Comparison of ENCODE assay signal across 19 cellular contexts in the genomic region with DNA sequence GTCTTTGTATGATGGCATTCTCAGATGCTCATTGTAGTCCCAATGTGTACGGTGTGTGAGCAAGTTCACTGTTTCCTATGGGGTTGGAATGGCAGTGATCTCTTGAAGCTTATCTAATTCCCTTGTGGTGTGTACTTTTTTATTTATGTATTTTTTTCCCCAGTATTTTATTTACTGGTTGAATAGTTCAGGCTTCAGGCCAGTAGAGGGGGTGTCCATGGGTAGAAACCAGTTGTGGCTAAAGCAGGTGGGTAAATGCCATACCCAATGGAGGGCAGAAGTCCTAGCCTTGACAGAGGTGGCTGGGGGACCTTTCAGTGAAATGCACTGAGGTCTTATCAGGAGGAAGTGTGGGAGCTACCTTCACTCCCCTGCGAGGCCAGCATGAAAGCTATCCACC.
DNase-seq lines count a peak whose midpoint lies in the region; ATAC-seq and TF ChIP-seq lines count a peak whose summit lies in the region.
"Had no signal": no experiment of that assay in that cellular context is flagged by ENCODE, and none has a peak within 500 bp of the region (broad histone marks: within the 10 kb centered on the region; RNA-seq: fewer than 3 reads in every experiment).

No MANE protein-coding gene starts in this region.

- H3K4me1 ChIP-seq in mammary epithelial cell (ENCODE audit: insufficient read depth, low read length) (peaks cover 12% of the 10 kb centered on the region), A673 (ENCODE audit: insufficient read depth, low read length, poor library complexity, severe bottlenecking) (no peaks in the 10 kb centered on the region)
- H3K4me1 ChIP-seq: BLaER1, SJSA1 had no signal

- H3K4me3 Mint-ChIP-seq in MCF 10A (ENCODE audit: unreplicated experiment) = no peak overlapping the region
- H3K4me3 Mint-ChIP-seq in effector memory CD8-positive, alpha-beta T cell = no peak overlapping the region

- dilution Hi-C loops in mammary epithelial cell (cut with HindIII; ENCODE audit: low sequenced_read_pairs) = no loop called here

- in situ Hi-C loops in mammary epithelial cell (cut with MboI; ENCODE audit: low sequenced_read_pairs in 2 of 2) = loop anchor here in 1 of 2 donors (25.0 kb wide), 1 partner anchor 704 kb away; no protein-coding TSS in a partner anchor

- intact Hi-C loops in MCF 10A (cut with micrococcal nuclease) (no loop called here), mammary epithelial cell (cut with micrococcal nuclease) (no loop called here), A673 (cut with micrococcal nuclease; ENCODE audit: unreplicated experiment) (no loop called here)

- TF ChIP-seq CTCF in MCF 10A (IDR thresholded peaks at IDR 0.05; ENCODE audit: unreplicated experiment) (no peak), mammary epithelial cell (conservative IDR thresholded peaks at IDR 0.05 in 1 of 2, IDR thresholded peaks at IDR 0.05 in 1 of 2; ENCODE audit: extremely low read depth in 1 of 2, insufficient read depth in 1 of 2, low read depth in 1 of 2, low read length in 2 of 2) (no peak), LNCaP clone FGC (IDR thresholded peaks at IDR 0.05; ENCODE audit: control insufficient read depth, extremely low read depth, insufficient read depth) (no peak), A673 (conservative IDR thresholded peaks at IDR 0.05; ENCODE audit: low read depth, low read length) (no peak)

- H3K36me3 Mint-ChIP-seq in MCF 10A (ENCODE audit: insufficient read depth, unreplicated experiment) = no peaks in the 10 kb centered on the region
- peaks cover 4% of the 10 kb centered on the region for H3K36me3 Mint-ChIP-seq in effector memory CD8-positive, alpha-beta T cell (ENCODE audit: insufficient read depth)
- H3K36me3 Mint-ChIP-seq: CD8-positive, alpha-beta memory T cell had no signal

- H3K27me3 ChIP-seq in mammary epithelial cell (ENCODE audit: insufficient read depth, low read length) (no peaks in the 10 kb centered on the region), A673 (replicated peaks; ENCODE audit: insufficient read depth, low read depth, low read length, poor library complexity) (no peaks in the 10 kb centered on the region)
- H3K27me3 ChIP-seq: BLaER1, SJSA1 had no signal

- no peaks in the 10 kb centered on the region for H4K20me1 ChIP-seq in mammary epithelial cell (ENCODE audit: insufficient read depth, low read length)
- H4K20me1 ChIP-seq: BLaER1 had no signal

- WGBS in mammary epithelial cell (ENCODE audit: low coverage, missing lambda C conversion rate) = 96% methylated on average over 2 of the region's 2 CpGs

- POLR2A ChIA-PET in MCF 10A (lab: Yijun Ruan, JAX) (interaction anchor here (0.9 kb wide), 1 partner anchor 31 kb away, joined by 3 read pairs; no protein-coding TSS in a partner anchor), A673 (lab: Charles Lee; ENCODE audit: low non-redundant PET) (interaction anchor here (0.6 kb wide), 1 partner anchor 684 kb away, joined by 3 read pairs; no protein-coding TSS in a partner anchor)

- no peaks in the 10 kb centered on the region for H3K9me3 Mint-ChIP-seq in MCF 10A (ENCODE audit: unreplicated experiment)
- H3K9me3 Mint-ChIP-seq in effector memory CD8-positive, alpha-beta T cell = no peaks in the 10 kb centered on the region

- H3K36me3 ChIP-seq in mammary epithelial cell (ENCODE audit: insufficient read depth, low read length) = no peaks in the 10 kb centered on the region
- no peaks in the 10 kb centered on the region for H3K36me3 ChIP-seq in A673 (ENCODE audit: insufficient read depth, low read length, poor library complexity, severe bottlenecking)
- H3K36me3 ChIP-seq: BLaER1, HAP-1, SJSA1 had no signal

- no peak overlapping the region for H3K4me2 ChIP-seq in mammary epithelial cell (ENCODE audit: insufficient read depth, low read depth, low read length)
- H3K4me2 ChIP-seq: BLaER1 had no signal

- no peak overlapping the region for H2AFZ ChIP-seq in mammary epithelial cell (ENCODE audit: low read depth, low read length)

- no peak for ATAC-seq in effector memory CD8-positive, alpha-beta T cell (replicated peaks)
- ATAC-seq: Panc1 had no signal

- peak overlapping the region; percentile 9 for H3K27ac Mint-ChIP-seq in MCF 10A (ENCODE audit: low read depth, unreplicated experiment)
- H3K27ac Mint-ChIP-seq in effector memory CD8-positive, alpha-beta T cell = peak overlapping the region; percentile 31 to 41

- H3K27ac ChIP-seq in mammary epithelial cell (ENCODE audit: insufficient read depth, low read depth, low read length) = no peak overlapping the region
- no peak overlapping the region for H3K27ac ChIP-seq in A673 (ENCODE audit: low read depth, low read length, poor library complexity, severe bottlenecking)
- H3K27ac ChIP-seq: BLaER1, SJSA1 had no signal

- peaks cover 13% of the 10 kb centered on the region for H3K4me1 Mint-ChIP-seq in MCF 10A (ENCODE audit: insufficient read depth, unreplicated experiment)
- peaks cover 18 to 33% of the 10 kb centered on the region in 2 donors for H3K4me1 Mint-ChIP-seq in effector memory CD8-positive, alpha-beta T cell (ENCODE audit: low read depth in 2 of 2)

- H3K4me3 ChIP-seq in mammary epithelial cell (replicated peaks in 1 of 3; ENCODE audit: insufficient read depth in 1 of 3, low read depth in 2 of 3, low read length in 3 of 3) (no peak overlapping the region), LNCaP clone FGC (ENCODE audit: low read depth, low read length) (peak overlapping the region; percentile 55; the same call in 1 of the 2 replicates), A673 (ENCODE audit: low read depth, low read length, poor library complexity, severe bottlenecking) (no peak overlapping the region)
- H3K4me3 ChIP-seq: BLaER1, HAP-1, SJSA1 had no signal

- no peaks in the 10 kb centered on the region for H3K9me3 ChIP-seq in mammary epithelial cell (replicated peaks; ENCODE audit: insufficient read depth, low read length)
- no peaks in the 10 kb centered on the region for H3K9me3 ChIP-seq in A673 (ENCODE audit: low read depth, low read length, poor library complexity, severe bottlenecking)
- H3K9me3 ChIP-seq: BLaER1, HAP-1, SJSA1 had no signal

- BruUV-seq in MCF 10A (replicated peaks; lab: Mats Ljungman, UMichigan) (no TSS peak), mammary epithelial cell (replicated peaks; lab: Mats Ljungman, UMichigan) (no TSS peak), A673 (replicated peaks; lab: Mats Ljungman, UMichigan) (no TSS peak)

- no peaks in the 10 kb centered on the region for H3K27me3 Mint-ChIP-seq in MCF 10A (ENCODE audit: insufficient read depth, unreplicated experiment)
- H3K27me3 Mint-ChIP-seq in effector memory CD8-positive, alpha-beta T cell = no peaks in the 10 kb centered on the region

- no peak for DNase-seq in MCF 10A (ENCODE audit: unreplicated experiment)
- DNase-seq in mammary epithelial cell = no peak
- DNase-seq in LNCaP clone FGC (ENCODE audit: low read depth) = no peak
- DNase-seq in effector memory CD8-positive, alpha-beta T cell = no peak
- no peak for DNase-seq in activated naive CD4-positive, alpha-beta T cell (lab: John Stamatoyannopoulos, UW)
- DNase-seq in A673 (ENCODE audit: low spot score) = no peak
- no peak for DNase-seq in NCI-H2107 treated with DMSO at 0.1 percent for 48 hours (lab: John Stamatoyannopoulos, UW; ENCODE audit: unreplicated experiment)
- no peak for DNase-seq in NCI-H748 (lab: John Stamatoyannopoulos, UW; ENCODE audit: unreplicated experiment)
- DNase-seq: 8988T; CD8-positive, alpha-beta memory T cell; MV-4-11; NCI-H1694 treated with DMSO at 0.1 percent for 48 hours; NCI-H2107; NCI-H2227 treated with DMSO at 0.1 percent for 48 hours; NCI-H510A treated with DMSO at 0.1 percent for 48 hours had no signal

- H3K9ac ChIP-seq in mammary epithelial cell (ENCODE audit: insufficient read depth, low read length) = no peak overlapping the region
- H3K9ac ChIP-seq: BLaER1 had no signal

- CTCF ChIA-PET in MCF 10A (lab: Yijun Ruan, JAX) = interaction anchor here (0.8 kb wide), 1 partner anchor 111 kb away, joined by 3 read pairs; no protein-coding TSS in a partner anchor
- CTCF ChIA-PET in mammary epithelial cell (lab: Charles Lee; ENCODE audit: low non-redundant PET) = no interaction called here
- CTCF ChIA-PET in A673 (lab: Charles Lee) = no interaction called here

- H3K79me2 ChIP-seq in mammary epithelial cell (ENCODE audit: insufficient read depth, low read length) = no peaks in the 10 kb centered on the region
